In genomic region chr19:41993612-41994483, GRCh38 we compare ENCODE assay signal across 8 cellular contexts. TPM values are rescaled to one million over a fixed set of nuclear protein-coding genes. Genes with fewer than 3 reads are reported as not detected.
DNase-seq lines count a peak whose midpoint lies in the region; ATAC-seq and TF ChIP-seq lines count a peak whose summit lies in the region.

TSS of gene ATP1A3 (minus strand) at chr19:41994230. CDS start at chr19:41994076, 154 bp downstream.

- peak within 1 kb of the TSS in 2 of 3 donors; percentile 7 to 78 for H3K27ac Mint-ChIP-seq in CD4-positive, CD25-positive, alpha-beta regulatory T cell
- H3K27ac Mint-ChIP-seq in natural killer cell: peak within 1 kb of the TSS; percentile 66 to 90

- peaks cover 13% of the 10 kb centered on the region for H3K27me3 ChIP-seq in CD4-positive, CD25-positive, alpha-beta regulatory T cell (ENCODE audit: control insufficient read depth, insufficient read depth, low read length)
- H3K27me3 ChIP-seq in esophagus muscularis mucosa: peaks cover 0 to 82% (median 45%) of the 10 kb centered on the region in 4 donors

- peaks cover 32% of the 10 kb centered on the region for H3K4me1 ChIP-seq in CD4-positive, CD25-positive, alpha-beta regulatory T cell (ENCODE audit: control insufficient read depth, insufficient read depth, low read length, poor library complexity, severe bottlenecking)
- peaks cover 23 to 39% (median 32%) of the 10 kb centered on the region in 4 donors for H3K4me1 ChIP-seq in esophagus muscularis mucosa

- ATAC-seq in CD4-positive, CD25-positive, alpha-beta regulatory T cell (ENCODE audit: low read depth in 2 of 2): peak; percentile 67 to 76
- ATAC-seq in HG02642 (IDR thresholded peaks at IDR 0.05; ENCODE audit: poor library complexity, unreplicated experiment): peak; percentile 60
- ATAC-seq in natural killer cell: peak; percentile 75 to 88 (median 81)
- peak; percentile 74 for ATAC-seq in stimulated activated naive CD8-positive, alpha-beta T cell treated with anti-CD3 and anti-CD28 coated beads, Interleukin-15, Interleukin-2, amounts not matched to agents 100 U/mL and 50 U/mL, for 24 hours
- ATAC-seq in GM21423 (IDR thresholded peaks at IDR 0.05; ENCODE audit: unreplicated experiment): no peak

- H3K9me3 Mint-ChIP-seq in CD4-positive, CD25-positive, alpha-beta regulatory T cell: peaks cover 0 to 5% (median 0%) of the 10 kb centered on the region in 7 donors
- H3K9me3 Mint-ChIP-seq in natural killer cell: no peaks in the 10 kb centered on the region

- H3K4me1 Mint-ChIP-seq in CD4-positive, CD25-positive, alpha-beta regulatory T cell: peaks cover 0 to 43% (median 15%) of the 10 kb centered on the region in 4 donors
- H3K4me1 Mint-ChIP-seq in natural killer cell: peaks cover 12 to 37% of the 10 kb centered on the region in 2 donors

- DNase-seq in CD4-positive, CD25-positive, alpha-beta regulatory T cell: peak; percentile 58 to 66 (median 63)
- DNase-seq in NOMO-1 treated with DMSO at 0.1 percent for 48 hours (lab: John Stamatoyannopoulos, UW; ENCODE audit: unreplicated experiment) (peak; percentile 76), activated T-cell treated with anti-CD3 and anti-CD28 coated beads for 4 hours (peak; percentile 39), esophagus muscularis mucosa (ENCODE audit: extremely low spot score) (no peak), natural killer cell (peak; percentile 71)
- DNase-seq in stimulated activated naive CD8-positive, alpha-beta T cell treated with anti-CD3 and anti-CD28 coated beads, Interleukin-15, Interleukin-2, amounts not matched to agents 100 U/mL and 50 U/mL, for 24 hours: peak; percentile 72

- TF ChIP-seq CTCF in esophagus muscularis mucosa (IDR thresholded peaks at IDR 0.05) (no peak), natural killer cell (IDR thresholded peaks at IDR 0.05) (no peak)

- H3K9me3 ChIP-seq in CD4-positive, CD25-positive, alpha-beta regulatory T cell (ENCODE audit: control insufficient read depth in 2 of 2, low read length in 2 of 2): no peaks in the 10 kb centered on the region
- no peaks in the 10 kb centered on the region for H3K9me3 ChIP-seq in esophagus muscularis mucosa

- TF ChIP-seq POLR2A in esophagus muscularis mucosa (IDR thresholded peaks at IDR 0.05; ENCODE audit: low read depth): no peak

- WGBS in esophagus muscularis mucosa: 0% methylated on average over 6 of the region's 84 CpGs

- intact Hi-C loops in esophagus muscularis mucosa (cut with DNase I): no loop called here
- intact Hi-C loops in natural killer cell (cut with micrococcal nuclease): no loop called here

- H3K27me3 Mint-ChIP-seq in CD4-positive, CD25-positive, alpha-beta regulatory T cell: peaks cover 27% of the 10 kb centered on the region
- peaks cover 15 to 33% of the 10 kb centered on the region in 2 donors for H3K27me3 Mint-ChIP-seq in natural killer cell (ENCODE audit: low read depth in 2 of 2)

- TF ChIP-seq EP300 in esophagus muscularis mucosa (IDR thresholded peaks at IDR 0.05): no peak

- no peaks in the 10 kb centered on the region for H3K36me3 ChIP-seq in CD4-positive, CD25-positive, alpha-beta regulatory T cell (ENCODE audit: control insufficient read depth, insufficient read depth, low read length)
- no peaks in the 10 kb centered on the region for H3K36me3 ChIP-seq in esophagus muscularis mucosa

- peaks cover 3% of the 10 kb centered on the region for H3K36me3 Mint-ChIP-seq in CD4-positive, CD25-positive, alpha-beta regulatory T cell
- no peaks in the 10 kb centered on the region for H3K36me3 Mint-ChIP-seq in natural killer cell

- peak within 1 kb of the TSS; percentile 85 to 92 (median 87) for H3K4me3 Mint-ChIP-seq in CD4-positive, CD25-positive, alpha-beta regulatory T cell
- peak within 1 kb of the TSS; percentile 87 for H3K4me3 Mint-ChIP-seq in natural killer cell

- peak within 1 kb of the TSS; percentile 57 for H3K4me3 ChIP-seq in CD4-positive, CD25-positive, alpha-beta regulatory T cell (ENCODE audit: low read depth, low read length)
- peak within 1 kb of the TSS; percentile 46 to 61 (median 50) for H3K4me3 ChIP-seq in esophagus muscularis mucosa

- H3K27ac ChIP-seq in CD4-positive, CD25-positive, alpha-beta regulatory T cell (ENCODE audit: insufficient read depth, low read length, poor library complexity, severe bottlenecking): no peak within 1 kb of the TSS
- no peak within 1 kb of the TSS for H3K27ac ChIP-seq in esophagus muscularis mucosa (replicated peaks in 1 of 4)

RNA-seq across cellular contexts. Expression of gene ATP1A3, which starts in this region (rescaled TPM):
- 11.1 TPM for total RNA-seq in CD4-positive, CD25-positive, alpha-beta regulatory T cell
- 1 to 10 TPM in 3 of 4 donors, under 1 TPM in 1; 0.92 to 3.5 (median 1.7) TPM for polyA plus RNA-seq in CD4-positive, CD25-positive, alpha-beta regulatory T cell
- total RNA-seq in esophagus muscularis mucosa: 1 to 10 TPM; 2.1 to 4.3 (median 3.5) TPM
- 10 to 100 TPM; 13.5 to 18.2 (median 14.0) TPM for total RNA-seq in natural killer cell
